ENCODE assay signal across 9 cellular contexts in genomic region chr6:157563611-157564284, GRCh38.
DNase-seq lines count a peak whose midpoint lies in the region; ATAC-seq and TF ChIP-seq lines count a peak whose summit lies in the region.
"Had no signal": no experiment of that assay in that cellular context is flagged by ENCODE, and none has a peak within 500 bp of the region (broad histone marks: within the 10 kb centered on the region; RNA-seq: fewer than 3 reads in every experiment).

No MANE protein-coding gene starts in this region.

- H3K27ac ChIP-seq in coronary artery = no peak overlapping the region

- no peak for TF ChIP-seq CTCF in coronary artery (IDR thresholded peaks at IDR 0.05)

- DNase-seq in fibroblast of peridontal ligament (ENCODE audit: extremely low read depth) (peak; percentile 30), coronary artery (ENCODE audit: low spot score) (no peak), dermis blood vessel endothelial cell (no peak), RKO (ENCODE audit: low spot score) (no peak)
- DNase-seq in stimulated activated CD4-positive, alpha-beta T cell treated with anti-CD3 and anti-CD28 coated beads, Interleukin-15, amount 100 ng/mL, for 24 hours = no peak

- H3K4me3 ChIP-seq in coronary artery = no peak overlapping the region
- H3K4me3 ChIP-seq: K562 had no signal

- ATAC-seq in GM18508 (IDR thresholded peaks at IDR 0.05; ENCODE audit: insufficient read depth, unreplicated experiment) (peak; percentile 60), GM21447 (IDR thresholded peaks at IDR 0.05; ENCODE audit: unreplicated experiment) (peak; percentile 62), HG03342 (IDR thresholded peaks at IDR 0.05; ENCODE audit: unreplicated experiment) (peak; percentile 72)
- ATAC-seq: K562 had no signal
